ENCODE assay signal across 1 cellular context in the genomic region with DNA sequence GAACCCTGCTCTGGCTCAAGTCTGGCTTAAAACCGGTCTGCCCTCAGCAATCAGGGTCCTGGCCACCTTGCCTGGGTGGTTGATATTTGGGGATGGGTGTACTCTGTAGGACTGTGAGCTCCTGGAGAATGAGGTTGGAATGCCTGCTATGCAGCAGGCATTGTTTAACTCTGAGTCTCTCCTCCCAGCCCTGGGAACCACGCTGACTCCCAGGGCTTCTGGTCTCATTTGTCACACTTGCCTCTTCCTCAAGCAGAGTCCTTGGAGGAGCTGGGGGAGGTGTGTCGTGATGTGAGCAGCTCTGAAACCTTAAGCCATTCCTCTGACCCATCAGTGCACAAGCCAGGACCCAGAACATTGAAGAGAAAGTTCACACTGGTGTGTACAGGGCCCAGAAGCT.
TF ChIP-seq lines count a peak whose summit lies in the region.

No MANE protein-coding gene starts in this region.

TF ChIP-seq in H1, 55 proteins besides CTCF, POLR2A, EP300 and RAD21 (continued from another document):
- TF ChIP-seq YY1 (IDR thresholded peaks at IDR 0.05; ENCODE audit: low read depth, low read length) (peak; percentile 36; the same call in 1 of the 2 replicates), TEAD4 (IDR thresholded peaks at IDR 0.05; ENCODE audit: low read depth, low read length) (peak; percentile 99)
